6 cellular contexts compared by ENCODE assay signal in genomic region chr17:7943291-7943690, GRCh38.
"Had no signal": no experiment of that assay in that cellular context is flagged by ENCODE, and none has a peak within 500 bp of the region (broad histone marks: within the 10 kb centered on the region; RNA-seq: fewer than 3 reads in every experiment).

No MANE protein-coding gene starts in this region.

- H3K4me3 ChIP-seq: GM23338, K562 had no signal

- H3K9me3 Mint-ChIP-seq: GM23338, H9 had no signal

- H3K4me3 Mint-ChIP-seq: GM23338, H9 had no signal

- H3K27ac ChIP-seq: HL-60 had no signal

- H3K4me1 Mint-ChIP-seq: GM23338, H9 had no signal

- DNase-seq: H9, HCEC 1CT, IMR-90 had no signal

- H3K27ac Mint-ChIP-seq: GM23338, H9 had no signal

- ATAC-seq: GM23338, K562 had no signal
